In genomic region chr12:127435439-127435838, GRCh38 we compare ENCODE assay signal across 7 cellular contexts.
"Had no signal": no experiment of that assay in that cellular context is flagged by ENCODE, and none has a peak within 500 bp of the region (broad histone marks: within the 10 kb centered on the region; RNA-seq: fewer than 3 reads in every experiment).

No MANE protein-coding gene starts in this region.

- DNase-seq: IMR-90, KBM-7, KG1 had no signal

- FAIRE-seq: HepG2, HTR-8/SVneo had no signal

- H3K9ac ChIP-seq: KMS-11 had no signal

- H3K27ac ChIP-seq: HL-60, KMS-11 had no signal

- H3K4me2 ChIP-seq: KMS-11 had no signal

- ATAC-seq: HepG2 had no signal
